22 cellular contexts compared by ENCODE assay signal in the genomic region with DNA sequence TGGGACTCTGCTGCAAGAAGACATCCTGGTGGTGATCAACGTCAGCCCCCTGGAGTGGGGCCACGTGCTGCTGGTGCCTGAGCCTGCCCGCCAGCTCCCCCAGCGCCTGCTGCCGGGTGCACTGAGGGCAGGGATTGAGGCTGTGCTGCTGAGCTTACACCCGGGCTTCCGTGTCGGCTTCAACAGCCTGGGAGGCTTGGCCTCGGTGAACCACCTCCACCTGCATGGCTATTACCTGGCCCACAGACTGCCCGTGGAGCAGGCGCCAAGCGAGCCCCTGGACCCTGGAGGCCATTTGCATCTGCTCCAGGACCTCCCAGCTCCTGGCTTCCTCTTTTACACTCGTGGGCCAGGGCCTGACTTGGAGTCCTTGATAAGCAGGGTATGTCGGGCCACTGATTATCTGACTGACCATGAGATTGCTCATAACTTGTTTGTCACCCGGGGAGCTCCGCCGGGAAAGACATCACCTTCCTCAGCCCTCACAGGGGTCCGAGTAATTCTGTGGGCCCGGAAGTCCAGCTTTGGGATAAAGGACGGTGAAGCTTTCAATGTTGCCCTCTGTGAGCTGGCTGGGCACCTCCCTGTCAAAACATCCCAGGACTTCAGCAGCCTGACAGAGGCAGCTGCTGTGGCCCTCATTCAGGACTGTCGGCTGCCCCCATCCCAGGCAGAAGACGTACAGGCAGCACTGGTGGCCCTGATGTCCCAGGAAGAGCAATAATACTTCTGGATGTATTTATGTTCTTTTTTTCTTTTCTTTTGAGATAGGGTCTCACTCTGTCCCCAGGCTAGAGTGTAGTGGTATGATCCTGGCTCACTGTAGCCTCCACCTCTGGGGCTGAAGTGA. TPM values are rescaled to one million over a fixed set of nuclear protein-coding genes. Genes with fewer than 3 reads are reported as not detected.
A peak's percentile ranks its signal among the peaks of the same experiment; 100 is the strongest.
DNase-seq lines count a peak whose midpoint lies in the region; ATAC-seq and TF ChIP-seq lines count a peak whose summit lies in the region.
"Had no signal": no experiment of that assay in that cellular context is flagged by ENCODE, and none has a peak within 500 bp of the region (broad histone marks: within the 10 kb centered on the region; RNA-seq: fewer than 3 reads in every experiment).

No MANE protein-coding gene starts in this region.

- peaks cover 0 to 12% (median 5%) of the 10 kb centered on the region in 9 donors for H3K4me1 ChIP-seq in heart right ventricle
- no peaks in the 10 kb centered on the region for H3K4me1 ChIP-seq in aorta (ENCODE audit: control insufficient read depth in 1 of 2, insufficient read depth in 2 of 2, low read length in 2 of 2)
- H3K4me1 ChIP-seq: esophagus squamous epithelium, left lung, SJSA1, transverse colon had no signal

- H3K9me3 ChIP-seq in heart right ventricle (no peaks in the 10 kb centered on the region), aorta (ENCODE audit: control insufficient read depth, low read length) (no peaks in the 10 kb centered on the region)
- H3K9me3 ChIP-seq: BLaER1 treated with 17β-estradiol and CSF1 and Interleukin-3, amounts not matched to agents 10 nM and 100 nM; esophagus squamous epithelium; left lung; mucosa of descending colon; neutrophil; SJSA1; transverse colon had no signal

- no peak for TF ChIP-seq CTCF in heart right ventricle (IDR thresholded peaks at IDR 0.05)

- H3K27me3 ChIP-seq in heart right ventricle (no peaks in the 10 kb centered on the region), aorta (ENCODE audit: control insufficient read depth in 1 of 2, insufficient read depth in 2 of 2, low read length in 1 of 2) (no peaks in the 10 kb centered on the region)
- H3K27me3 ChIP-seq: BLaER1 treated with 17β-estradiol and CSF1 and Interleukin-3, amounts not matched to agents 10 nM and 100 nM; esophagus squamous epithelium; left lung; neutrophil; SJSA1; transverse colon had no signal

- H3K4me3 ChIP-seq in heart right ventricle (no peak overlapping the region), aorta (ENCODE audit: low read length in 2 of 2) (no peak overlapping the region)
- H3K4me3 ChIP-seq: BLaER1 treated with 17β-estradiol and CSF1 and Interleukin-3, amounts not matched to agents 10 nM and 100 nM; esophagus squamous epithelium; left lung; mucosa of descending colon; SJSA1; transverse colon had no signal

- H3K36me3 ChIP-seq in heart right ventricle (peaks cover 0 to 63% (median 10%) of the 10 kb centered on the region in 9 donors), aorta (ENCODE audit: control insufficient read depth in 1 of 2, insufficient read depth in 2 of 2, low read length in 1 of 2) (peaks cover 0 to 2% of the 10 kb centered on the region in 2 donors)

- ATAC-seq in Right ventricle myocardium inferior: peak; percentile 72
- ATAC-seq in heart right ventricle: peak; percentile 56 to 86 (median 74)
- ATAC-seq in aorta (ENCODE audit: low FRiP score): peak; percentile 38
- no peak for ATAC-seq in HG03460 (IDR thresholded peaks at IDR 0.05; ENCODE audit: unreplicated experiment)
- ATAC-seq: activated CD4-positive, alpha-beta T cell treated with anti-CD3 and anti-CD28 coated beads for 36 hours; left lung; mucosa of descending colon had no signal

- 43 to 54% methylated on average over 22 of the region's 22 CpGs for WGBS in heart right ventricle, 2 donors
- 82 to 83% methylated on average over 22 of the region's 22 CpGs for WGBS in aorta, 2 donors

- intact Hi-C loops in Right ventricle myocardium inferior (cut with DNase I) (no loop called here), cardiac septum (cut with DNase I) (no loop called here), heart right ventricle (cut with DNase I) (no loop called here), aorta (cut with DNase I) (no loop called here)

- H3K27ac ChIP-seq in heart right ventricle: peak overlapping the region in 7 of 10 donors; percentile 7 to 65 (median 35)
- no peak overlapping the region for H3K27ac ChIP-seq in aorta (ENCODE audit: low read depth in 1 of 2, low read length in 2 of 2)
- H3K27ac ChIP-seq: BLaER1 treated with 17β-estradiol and CSF1 and Interleukin-3, amounts not matched to agents 10 nM and 100 nM; esophagus squamous epithelium; left lung; neutrophil; SJSA1; transverse colon had no signal

- no peak for DNase-seq in Right ventricle myocardium inferior (ENCODE audit: missing footprints)
- DNase-seq in cardiac septum (ENCODE audit: low spot score): no peak
- peak in 1 of 2 donors; percentile 41 for DNase-seq in heart right ventricle
- DNase-seq in aorta: no peak
- DNase-seq in COR-L47 (lab: John Stamatoyannopoulos, UW): no peak
- DNase-seq: activated CD4-positive, alpha-beta T cell treated with anti-CD3 and anti-CD28 coated beads for 36 hours; activated effector memory CD4-positive, alpha-beta T cell treated with anti-CD3 and anti-CD28 coated beads, Interleukin-2, amount 50 U/mL, for 16 hours; DMS153; esophagus squamous epithelium; GF-D8; left lung; mucosa of descending colon; NCI-H1048; NCI-H2107; NCI-H526 treated with DMSO at 0.1 percent for 48 hours; stimulated activated naive CD4-positive, alpha-beta T cell treated with Interleukin-2 at 50 U/mL for 16 hours; transverse colon had no signal

RNA-seq across cellular contexts. Expression of a gene that starts 7.6 kb away (rescaled TPM):
- 9.8 TPM for total RNA-seq in Right ventricle myocardium inferior
- 10.6 TPM for total RNA-seq in cardiac septum
- total RNA-seq in heart right ventricle: 10 to 100 TPM; 11.4 to 16.3 (median 13.0) TPM
- 1 to 10 TPM; 3.0 to 4.9 TPM for polyA plus RNA-seq in heart right ventricle
- 1 to 10 TPM; 3.3 to 7.1 TPM for total RNA-seq in aorta
- 1 to 10 TPM; 1.3 to 2.1 TPM for polyA plus RNA-seq in aorta

RNA-seq across cellular contexts. Expression of a gene that starts 7.8 kb away (rescaled TPM):
- not detected for total RNA-seq in Right ventricle myocardium inferior
- 0.16 TPM for total RNA-seq in cardiac septum
- under 1 TPM in 6 of 10 donors, not detected in 4; 0.19 to 0.78 (median 0.24) TPM for total RNA-seq in heart right ventricle
- under 1 TPM; 0.09 to 0.44 TPM for polyA plus RNA-seq in heart right ventricle
- not detected for total RNA-seq in aorta
- polyA plus RNA-seq in aorta: not detected
- total RNA-seq: A673, esophagus squamous epithelium, SJSA1 had no signal

RNA-seq across cellular contexts. Expression of a gene that starts 7.8 kb away (rescaled TPM):
- total RNA-seq in Right ventricle myocardium inferior (73.2 TPM), cardiac septum (69.9 TPM), heart right ventricle (10 to 100 TPM; 70.5 to 95.6 (median 77.7) TPM), aorta (10 to 100 TPM; 35.5 to 54.7 TPM)
- polyA plus RNA-seq in heart right ventricle (100 to 1,000 TPM in 1 of 2 donors, 10 to 100 TPM in 1; 80.2 to 144 TPM), aorta (100 to 1,000 TPM in 1 of 2 donors, 10 to 100 TPM in 1; 94.2 to 128 TPM)

RNA-seq across cellular contexts. Expression of a gene that starts 23.9 kb away (rescaled TPM):
- total RNA-seq in Right ventricle myocardium inferior: 122 TPM
- 111 TPM for total RNA-seq in cardiac septum
- total RNA-seq in heart right ventricle: 100 to 1,000 TPM; 109 to 139 (median 119) TPM
- 100 to 1,000 TPM in 1 of 2 donors, 10 to 100 TPM in 1; 56.5 to 119 TPM for polyA plus RNA-seq in heart right ventricle
- 10 to 100 TPM; 75.6 to 81.5 TPM for total RNA-seq in aorta
- polyA plus RNA-seq in aorta: 100 to 1,000 TPM in 1 of 2 donors, 10 to 100 TPM in 1; 87.9 to 120 TPM

RNA-seq across cellular contexts. Expression of a gene that starts 40.4 kb away (rescaled TPM):
- total RNA-seq in Right ventricle myocardium inferior: 27.7 TPM
- total RNA-seq in cardiac septum: 21.2 TPM
- 10 to 100 TPM in 9 of 10 donors, 1 to 10 TPM in 1; 9.9 to 76.7 (median 15.1) TPM for total RNA-seq in heart right ventricle
- 10 to 100 TPM; 24.7 to 27.0 TPM for polyA plus RNA-seq in heart right ventricle
- total RNA-seq in aorta: 10 to 100 TPM; 19.5 to 30.4 TPM
- 10 to 100 TPM in 1 of 2 donors, 1 to 10 TPM in 1; 9.7 to 10.8 TPM for polyA plus RNA-seq in aorta

Comparison
In these comparisons a context has a peak if more than half of its experiments do, and no peak if none do; other contexts are left out.
1. H3K27ac ChIP-seq: peak in heart right ventricle (7 of 10); none in aorta (0 of 2).